Comparison of ENCODE assay signal across 9 cellular contexts in genomic region chr9:33815781-33816180, GRCh38. TPM values are rescaled to one million over a fixed set of nuclear protein-coding genes. Genes with fewer than 3 reads are reported as not detected.
DNase-seq lines count a peak whose midpoint lies in the region; ATAC-seq and TF ChIP-seq lines count a peak whose summit lies in the region.
"Had no signal": no experiment of that assay in that cellular context is flagged by ENCODE, and none has a peak within 500 bp of the region (broad histone marks: within the 10 kb centered on the region; RNA-seq: fewer than 3 reads in every experiment).

No MANE protein-coding gene starts in this region.

- H3K4me3 Mint-ChIP-seq in HFFc6 (peak overlapping the region; percentile 84; the same call in 1 of the 2 replicates), activated B cell treated with CpG ODN at 0.5 μM for 24 hours (peak overlapping the region; percentile 90)
- H3K4me3 Mint-ChIP-seq in stimulated activated effector memory CD8-positive, alpha-beta T cell treated with anti-CD3 and anti-CD28 coated beads, Interleukin-12 subunit alpha, Interleukin-12 subunit beta, amount 100 ng/mL, for 72 hours: peak overlapping the region; percentile 72

- H3K9me3 Mint-ChIP-seq in HFFc6 (no peaks in the 10 kb centered on the region), activated B cell treated with CpG ODN at 0.5 μM for 24 hours (no peaks in the 10 kb centered on the region)
- no peaks in the 10 kb centered on the region for H3K9me3 Mint-ChIP-seq in stimulated activated effector memory CD8-positive, alpha-beta T cell treated with anti-CD3 and anti-CD28 coated beads, Interleukin-12 subunit alpha, Interleukin-12 subunit beta, amount 100 ng/mL, for 72 hours

- peaks cover 19% of the 10 kb centered on the region for H3K4me1 ChIP-seq in iPS-18a (ENCODE audit: control insufficient read depth, low read depth, low read length)

- H3K36me3 Mint-ChIP-seq in HFFc6 (ENCODE audit: low read depth) (peaks cover 15% of the 10 kb centered on the region; the same call in 1 of the 2 replicates), activated B cell treated with CpG ODN at 0.5 μM for 24 hours (ENCODE audit: low read depth) (peaks cover 9% of the 10 kb centered on the region)
- H3K36me3 Mint-ChIP-seq in stimulated activated effector memory CD8-positive, alpha-beta T cell treated with anti-CD3 and anti-CD28 coated beads, Interleukin-12 subunit alpha, Interleukin-12 subunit beta, amount 100 ng/mL, for 72 hours: peaks cover 23% of the 10 kb centered on the region

- H3K27me3 ChIP-seq in iPS-18a (ENCODE audit: control insufficient read depth, insufficient read depth, low read length): no peaks in the 10 kb centered on the region
- H3K27me3 ChIP-seq: SJSA1 had no signal

- intact Hi-C loops in activated B cell treated with CpG ODN at 0.5 μM for 24 hours (cut with micrococcal nuclease): loop anchor here (1.0 to 10.0 kb wide), 6 partner anchors 234 to 1999 kb away; partner anchors contain the start of genes DCAF12, HINT2, RPP25L and SPAG8

- H3K27me3 Mint-ChIP-seq in HFFc6 (ENCODE audit: insufficient read depth) (peaks cover 2% of the 10 kb centered on the region), activated B cell treated with CpG ODN at 0.5 μM for 24 hours (no peaks in the 10 kb centered on the region)

- H3K9me3 ChIP-seq in iPS-18a (ENCODE audit: control insufficient read depth, low read depth, low read length): no peaks in the 10 kb centered on the region
- H3K9me3 ChIP-seq: SJSA1 had no signal

- H3K4me3 ChIP-seq in iPS-18a (ENCODE audit: low read length): peak overlapping the region; percentile 72

- CTCF ChIA-PET in activated B cell treated with CpG ODN at 0.5 μM for 24 hours (lab: Charles Lee): interaction anchor here (1.0 to 4.3 kb wide), 4 partner anchors 10 to 109 kb away, joined by 3 to 77 read pairs (median 14); no protein-coding TSS in a partner anchor

- no peak overlapping the region for H3K27ac ChIP-seq in iPS-18a (ENCODE audit: low read length)

- H3K27ac Mint-ChIP-seq in HFFc6 (peak overlapping the region; percentile 94), activated B cell treated with CpG ODN at 0.5 μM for 24 hours (peak overlapping the region; percentile 98)
- peak overlapping the region; percentile 79 for H3K27ac Mint-ChIP-seq in stimulated activated effector memory CD8-positive, alpha-beta T cell treated with anti-CD3 and anti-CD28 coated beads, Interleukin-12 subunit alpha, Interleukin-12 subunit beta, amount 100 ng/mL, for 72 hours

- H3K9ac ChIP-seq in iPS-18a (ENCODE audit: low read length): no peak overlapping the region

- POLR2A ChIA-PET in activated B cell treated with CpG ODN at 0.5 μM for 24 hours (lab: Charles Lee): interaction anchor here (0.7 to 1.9 kb wide), 8 partner anchors 18 to 791 kb away, joined by 3 to 10 read pairs (median 3); partner anchors contain the start of gene DNAJA1

- ATAC-seq in activated B cell treated with CpG ODN at 0.5 μM for 24 hours (ENCODE audit: low read depth) (no peak), GM21381 (IDR thresholded peaks at IDR 0.05; ENCODE audit: unreplicated experiment) (no peak), HG02973 (IDR thresholded peaks at IDR 0.05; ENCODE audit: unreplicated experiment) (no peak)
- ATAC-seq in stimulated activated effector memory CD8-positive, alpha-beta T cell treated with anti-CD3 and anti-CD28 coated beads, Interleukin-12 subunit alpha, Interleukin-12 subunit beta, amount 100 ng/mL, for 72 hours: no peak

- TF ChIP-seq CTCF in HFFc6 (IDR thresholded peaks at IDR 0.05) (no peak), activated B cell treated with CpG ODN at 0.5 μM for 24 hours (IDR thresholded peaks at IDR 0.05) (no peak)

- DNase-seq in HFFc6 (no peak), activated B cell treated with CpG ODN at 0.5 μM for 24 hours (no peak), GOT3 (lab: John Stamatoyannopoulos, UW) (no peak)
- DNase-seq in stimulated activated effector memory CD8-positive, alpha-beta T cell treated with anti-CD3 and anti-CD28 coated beads, Interleukin-12 subunit alpha, Interleukin-12 subunit beta, amount 100 ng/mL, for 72 hours (ENCODE audit: low spot score in 2 of 2): no peak
- DNase-seq: cortex of kidney had no signal

- H3K36me3 ChIP-seq in iPS-18a (ENCODE audit: control insufficient read depth, low read depth, low read length): no peaks in the 10 kb centered on the region

- H3K4me1 Mint-ChIP-seq in HFFc6 (ENCODE audit: low read depth) (peaks cover 56% of the 10 kb centered on the region), activated B cell treated with CpG ODN at 0.5 μM for 24 hours (peaks cover 56% of the 10 kb centered on the region)
- peaks cover 47% of the 10 kb centered on the region for H3K4me1 Mint-ChIP-seq in stimulated activated effector memory CD8-positive, alpha-beta T cell treated with anti-CD3 and anti-CD28 coated beads, Interleukin-12 subunit alpha, Interleukin-12 subunit beta, amount 100 ng/mL, for 72 hours

RNA-seq across cellular contexts. Expression of gene UBE2R2, which starts 1.2 kb away (rescaled TPM):
- 10 to 100 TPM; 39.7 to 49.3 (median 46.6) TPM for total RNA-seq in HFFc6 (2021; fragmentation: NEBNext Ultra II Directional; extraction: Animal tissue kit (Norgen Biotek cat#: 25700))
- total RNA-seq in activated B cell treated with CpG ODN at 0.5 μM for 24 hours: 28.5 and 28.9 TPM in 2 replicates

RNA-seq across cellular contexts. Expression of gene PRSS3, which starts 20.4 kb away (rescaled TPM):
- 10 to 100 TPM; 18.9 to 40.4 (median 23.8) TPM for total RNA-seq in HFFc6 (2021; fragmentation: NEBNext Ultra II Directional; extraction: Animal tissue kit (Norgen Biotek cat#: 25700))
- not detected in 2 replicates for total RNA-seq in activated B cell treated with CpG ODN at 0.5 μM for 24 hours
- total RNA-seq: SJSA1 had no signal

Comparison
In these comparisons a context has a peak if more than half of its experiments do, and no peak if none do; other contexts are left out.
1. RNA of gene PRSS3, which starts 20.4 kb away (total RNA-seq): 18.9 to 40.4 TPM in HFFc6; not detected in activated B cell treated with CpG ODN at 0.5 μM for 24 hours; every median in the first group is over 10 times any median in the second.
2. Peak in every context shown above with its lines, with median percentiles within 50 percentile points of each other: H3K27ac Mint-ChIP-seq and H3K4me3 Mint-ChIP-seq.